ENCODE assay signal across 18 cellular contexts in the genomic region with DNA sequence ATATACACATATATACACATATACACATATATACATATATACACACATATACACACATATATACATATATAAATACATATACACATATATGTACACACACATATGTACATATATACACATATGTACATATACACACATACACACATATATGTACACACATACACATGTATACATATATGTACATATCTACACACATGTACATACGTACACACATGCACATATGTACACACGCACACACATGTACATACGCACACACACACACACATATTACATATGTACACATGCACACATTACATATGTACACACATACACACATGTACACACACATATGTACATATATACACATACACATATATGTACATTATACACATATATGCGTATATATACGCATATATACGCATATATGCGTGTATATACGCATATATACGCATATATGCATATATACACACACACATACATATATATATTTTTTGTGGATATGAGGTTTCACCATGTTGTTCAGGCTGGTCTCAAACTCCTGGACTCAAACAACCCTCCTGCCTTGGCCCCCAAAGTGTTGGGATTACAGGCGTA. TPM values are rescaled to one million over a fixed set of nuclear protein-coding genes. Genes with fewer than 3 reads are reported as not detected.
DNase-seq lines count a peak whose midpoint lies in the region; ATAC-seq, FAIRE-seq and TF ChIP-seq lines count a peak whose summit lies in the region.
"Had no signal": no experiment of that assay in that cellular context is flagged by ENCODE, and none has a peak within 500 bp of the region (broad histone marks: within the 10 kb centered on the region; RNA-seq: fewer than 3 reads in every experiment).

No MANE protein-coding gene starts in this region.

- H3K79me2 ChIP-seq in HepG2 (ENCODE audit: insufficient read depth, low read length) = peaks cover 72% of the 10 kb centered on the region

- ATAC-seq in HepG2 (no peak), right lobe of liver (no peak), GM21390 (IDR thresholded peaks at IDR 0.05; ENCODE audit: unreplicated experiment) (no peak)
- ATAC-seq: A549, HCT116 had no signal

- peaks cover 61% of the 10 kb centered on the region for H3K36me3 Mint-ChIP-seq in brain
- H3K36me3 Mint-ChIP-seq in progenitor cell of endocrine pancreas (ENCODE audit: insufficient read depth) = peaks cover 17% of the 10 kb centered on the region
- H3K36me3 Mint-ChIP-seq in immature natural killer cell = peaks cover 0 to 3% (median 0%) of the 10 kb centered on the region in 3 donors
- H3K36me3 Mint-ChIP-seq: CD4-positive, alpha-beta memory T cell had no signal

- WGBS in HepG2 (ENCODE audit: low lambda C conversion rate) = 94% methylated on average over 10 of the region's 10 CpGs
- 86% methylated on average over 10 of the region's 10 CpGs for WGBS in right lobe of liver (ENCODE audit: insufficient coverage, low coverage, low lambda C conversion rate, missing lambda C conversion rate)
- 93% methylated on average over 10 of the region's 10 CpGs for WGBS in prostate gland

- H4K20me1 ChIP-seq in HepG2 (ENCODE audit: insufficient read depth, low read length) = peaks cover 26% of the 10 kb centered on the region

- no peaks in the 10 kb centered on the region for H3K27me3 ChIP-seq in HepG2 (ENCODE audit: control insufficient read depth in 1 of 2, insufficient read depth in 2 of 2, low read length in 2 of 2)
- H3K27me3 ChIP-seq in right lobe of liver = no peaks in the 10 kb centered on the region
- no peaks in the 10 kb centered on the region for H3K27me3 ChIP-seq in prostate gland (replicated peaks; ENCODE audit: insufficient read depth)

- FAIRE-seq in HepG2 (lab: Jason Lieb, UNC) = no peak
- FAIRE-seq: A549, GM18507 had no signal

- no TSS peak for BruUV-seq in HepG2 (replicated peaks; lab: Mats Ljungman, UMichigan)

- CTCF ChIA-PET in HepG2 (lab: Yijun Ruan, JAX; ENCODE audit: low intra/inter-chr PET ratio, low total read pairs) = no interaction called here

- H3K9ac ChIP-seq in HepG2 (ENCODE audit: insufficient read depth, low read depth, low read length) = no peak overlapping the region

- H3K9me3 ChIP-seq in HepG2 (ENCODE audit: low read length) (no peaks in the 10 kb centered on the region), right lobe of liver (no peaks in the 10 kb centered on the region), prostate gland (no peaks in the 10 kb centered on the region)
- H3K9me3 ChIP-seq: A549 had no signal

- no peak overlapping the region for H2AFZ ChIP-seq in HepG2 (ENCODE audit: low read length)

- DNase-seq in HepG2 (ENCODE audit: low spot score) (no peak), right lobe of liver (no peak), progenitor cell of endocrine pancreas (ENCODE audit: low spot score, unreplicated experiment) (no peak), immature natural killer cell (no peak), prostate gland (ENCODE audit: low spot score) (no peak)
- DNase-seq: AML-193; CD4-positive, alpha-beta memory T cell; DMS79 treated with DMSO at 0.1 percent for 48 hours; GF-D8; GOT3; H7 had no signal

- in situ Hi-C loops in HepG2 (cut with HindIII; ENCODE audit: extremely low pct_ligation_motif_present, low pct_unique_long_range_greater_than_20kb) = no loop called here

- TF ChIP-seq RAD21 in HepG2 (CRISPR knock-in tag; IDR thresholded peaks at IDR 0.05) = no peak

- TF ChIP-seq CTCF in HepG2 (CRISPR knock-in tag; IDR thresholded peaks at IDR 0.05) (no peak), right lobe of liver (IDR thresholded peaks at IDR 0.05) (no peak), brain (conservative IDR thresholded peaks at IDR 0.05) (no peak), progenitor cell of endocrine pancreas (IDR thresholded peaks at IDR 0.05; ENCODE audit: unreplicated experiment) (no peak), prostate gland (IDR thresholded peaks at IDR 0.05) (no peak)

- H3K4me1 ChIP-seq in HepG2 (ENCODE audit: insufficient read depth, low read length) (peaks cover 15% of the 10 kb centered on the region), right lobe of liver (no peaks in the 10 kb centered on the region), prostate gland (replicated peaks) (no peaks in the 10 kb centered on the region)

- no peak overlapping the region for H3K4me2 ChIP-seq in HepG2 (ENCODE audit: low read depth, low read length)
- H3K4me2 ChIP-seq: A549 had no signal

- H3K27ac Mint-ChIP-seq in brain (peak overlapping the region in 3 of 5 experiments; percentile 45 to 80 (median 60)), progenitor cell of endocrine pancreas (peak overlapping the region; percentile 66), immature natural killer cell (no peak overlapping the region)

- H3K36me3 ChIP-seq in HepG2 (replicated peaks in 1 of 2; ENCODE audit: control insufficient read depth in 1 of 2, insufficient read depth in 2 of 2, low read length in 2 of 2) (peaks cover 17 to 55% of the 10 kb centered on the region in 2 experiments), right lobe of liver (no peaks in the 10 kb centered on the region), prostate gland (peaks cover 0 to 5% of the 10 kb centered on the region in 2 donors)

- H3K4me1 Mint-ChIP-seq in brain (peaks cover 5% of the 10 kb centered on the region), progenitor cell of endocrine pancreas (ENCODE audit: low read depth) (peaks cover 1% of the 10 kb centered on the region), immature natural killer cell (peaks cover 17 to 28% of the 10 kb centered on the region in 2 donors)

- TF ChIP-seq EP300 in HepG2 (IDR thresholded peaks at IDR 0.05; ENCODE audit: low read depth in 2 of 2, low read length in 2 of 2) (no peak), HepG2 (CRISPR knock-in tag; IDR thresholded peaks at IDR 0.05; ENCODE audit: borderline replicate concordance) (no peak)

- H3K9me3 Mint-ChIP-seq in brain = no peaks in the 10 kb centered on the region
- H3K9me3 Mint-ChIP-seq in progenitor cell of endocrine pancreas (ENCODE audit: low read depth) = no peaks in the 10 kb centered on the region
- H3K9me3 Mint-ChIP-seq in immature natural killer cell = no peaks in the 10 kb centered on the region
- H3K9me3 Mint-ChIP-seq: CD4-positive, alpha-beta memory T cell had no signal

- H3K4me3 ChIP-seq in HepG2 (replicated peaks in 1 of 3; ENCODE audit: insufficient read depth in 1 of 3, low read depth in 2 of 3, low read length in 3 of 3) (no peak overlapping the region), right lobe of liver (no peak overlapping the region), prostate gland (no peak overlapping the region)
- H3K4me3 ChIP-seq: A549 had no signal

- TF ChIP-seq POLR2A in HepG2 (IDR thresholded peaks at IDR 0.05; ENCODE audit: insufficient read depth in 1 of 2, low read depth in 2 of 2, low read length in 2 of 2) = no peak
- no peak for TF ChIP-seq POLR2A in right lobe of liver (IDR thresholded peaks at IDR 0.05)
- no peak for TF ChIP-seq POLR2A in prostate gland (IDR thresholded peaks at IDR 0.05)

- H3K4me3 Mint-ChIP-seq in brain (no peak overlapping the region), progenitor cell of endocrine pancreas (ENCODE audit: low read depth) (no peak overlapping the region), immature natural killer cell (no peak overlapping the region)
- H3K4me3 Mint-ChIP-seq: CD4-positive, alpha-beta memory T cell had no signal

- H3K27ac ChIP-seq in HepG2 (ENCODE audit: extremely low read length, insufficient read depth, low read length) (no peak overlapping the region), right lobe of liver (no peak overlapping the region), prostate gland (no peak overlapping the region)
- H3K27ac ChIP-seq: 22Rv1, C4-2B had no signal

- no peaks in the 10 kb centered on the region for H3K27me3 Mint-ChIP-seq in brain
- H3K27me3 Mint-ChIP-seq in progenitor cell of endocrine pancreas = no peaks in the 10 kb centered on the region
- H3K27me3 Mint-ChIP-seq in immature natural killer cell (ENCODE audit: low read depth in 3 of 3) = peaks cover 0 to 8% (median 0%) of the 10 kb centered on the region in 3 donors
- H3K27me3 Mint-ChIP-seq: CD4-positive, alpha-beta memory T cell had no signal

- POLR2A ChIA-PET in HepG2 (lab: Yijun Ruan, JAX) = no interaction called here

- intact Hi-C loops in HepG2 (cut with micrococcal nuclease; ENCODE audit: unreplicated experiment) (no loop called here), right lobe of liver (cut with DNase I) (no loop called here), prostate gland (cut with DNase I) (no loop called here)

TF ChIP-seq in HepG2, 621 proteins besides CTCF, POLR2A, EP300 and RAD21 (continues in another document):
- TF ChIP-seq ZFYVE20 (CRISPR knock-in tag; IDR thresholded peaks at IDR 0.05; ENCODE audit: borderline replicate concordance, low read depth) (no peak), SAP130 (CRISPR knock-in tag; IDR thresholded peaks at IDR 0.05; ENCODE audit: low read depth) (no peak)

RNA-seq across cellular contexts. Expression of a gene that starts 27.2 kb away (rescaled TPM):
- total RNA-seq in HepG2 (2016; rRNA removed; fragmentation: Illumina TruSeq; extraction: Trizol) (54.7 and 59.7 TPM in 2 replicates), right lobe of liver (10 to 100 TPM in 4 of 6 experiments, 1 to 10 TPM in 2; 3.1 to 17.3 (median 11.2) TPM), progenitor cell of endocrine pancreas (126 and 128 TPM in 2 replicates), prostate gland (100 to 1,000 TPM in 1 of 2 donors, 10 to 100 TPM in 1; 61.2 to 149 TPM)
- total RNA-seq in HepG2 (2016; cell fraction: cytosol; rRNA removed; fragmentation: Illumina TruSeq; extraction: Trizol; ENCODE audit: low read depth) = 18.4 and 21.0 TPM in 2 replicates
- total RNA-seq in HepG2 (2016; cell fraction: insoluble cytoplasmic fraction; rRNA removed; fragmentation: Illumina TruSeq; extraction: Trizol) = 48.2 and 56.8 TPM in 2 replicates
- total RNA-seq in HepG2 (2016; cell fraction: membrane; rRNA removed; fragmentation: Illumina TruSeq; extraction: Trizol) = 25.3 and 30.3 TPM in 2 replicates
- total RNA-seq in HepG2 (2016; cell fraction: nucleus; rRNA removed; fragmentation: Illumina TruSeq; extraction: Trizol) = 60.1 and 65.6 TPM in 2 replicates
- polyA plus RNA-seq in HepG2 (2011; rRNA removed) (192 and 229 TPM in 2 replicates), brain (ENCODE audit: insufficient read depth, low read depth, low replicate concordance) (60.3 TPM), immature natural killer cell (1 to 10 TPM in 1 of 3 donors, under 1 TPM in 1, not detected in 1; 0.82 to 4.1 TPM)
- polyA plus RNA-seq in HepG2 (2011; cell fraction: cytosol; rRNA removed) = 97.4 and 112 TPM in 2 replicates
- 448 and 459 TPM in 2 replicates for polyA plus RNA-seq in HepG2 (2011; cell fraction: nucleus; rRNA removed)
- polyA plus RNA-seq in HepG2 (2012) = 148 and 158 TPM in 2 replicates
- 3.4 and 4.0 TPM in 2 replicates for polyA plus RNA-seq in HepG2 (2016; cell fraction: cytosol; fragmentation: Illumina TruSeq; extraction: Trizol; ENCODE audit: low read depth)
- polyA plus RNA-seq in HepG2 (2016; cell fraction: insoluble cytoplasmic fraction; fragmentation: Illumina TruSeq; extraction: Trizol; ENCODE audit: low read depth) = 43.5 and 52.9 TPM in 2 replicates
- 13.5 and 16.0 TPM in 2 replicates for polyA plus RNA-seq in HepG2 (2016; cell fraction: membrane; fragmentation: Illumina TruSeq; extraction: Trizol; ENCODE audit: low read depth)
- 92.1 and 101 TPM in 2 replicates for polyA plus RNA-seq in HepG2 (2016; cell fraction: nucleus; fragmentation: Illumina TruSeq; extraction: Trizol; ENCODE audit: insufficient read depth, low read depth)
- polyA minus RNA-seq in HepG2 (2011; rRNA and poly(A)+ RNA removed; ENCODE audit: low replicate concordance) = 0.87 and 280 TPM in 2 replicates
- 92.5 and 127 TPM in 2 replicates for polyA minus RNA-seq in HepG2 (2011; cell fraction: cytosol; rRNA and poly(A)+ RNA removed)
- polyA minus RNA-seq in HepG2 (2011; cell fraction: nucleus; rRNA and poly(A)+ RNA removed) = 209 and 267 TPM in 2 replicates

Comparison
In these comparisons a context has a peak if more than half of its experiments do, and no peak if none do; other contexts are left out.
1. H3K27ac Mint-ChIP-seq: peak in brain (3 of 5) and progenitor cell of endocrine pancreas (single experiment); none in immature natural killer cell (0 of 6).